1 cellular context compared by ENCODE assay signal in the genomic region with DNA sequence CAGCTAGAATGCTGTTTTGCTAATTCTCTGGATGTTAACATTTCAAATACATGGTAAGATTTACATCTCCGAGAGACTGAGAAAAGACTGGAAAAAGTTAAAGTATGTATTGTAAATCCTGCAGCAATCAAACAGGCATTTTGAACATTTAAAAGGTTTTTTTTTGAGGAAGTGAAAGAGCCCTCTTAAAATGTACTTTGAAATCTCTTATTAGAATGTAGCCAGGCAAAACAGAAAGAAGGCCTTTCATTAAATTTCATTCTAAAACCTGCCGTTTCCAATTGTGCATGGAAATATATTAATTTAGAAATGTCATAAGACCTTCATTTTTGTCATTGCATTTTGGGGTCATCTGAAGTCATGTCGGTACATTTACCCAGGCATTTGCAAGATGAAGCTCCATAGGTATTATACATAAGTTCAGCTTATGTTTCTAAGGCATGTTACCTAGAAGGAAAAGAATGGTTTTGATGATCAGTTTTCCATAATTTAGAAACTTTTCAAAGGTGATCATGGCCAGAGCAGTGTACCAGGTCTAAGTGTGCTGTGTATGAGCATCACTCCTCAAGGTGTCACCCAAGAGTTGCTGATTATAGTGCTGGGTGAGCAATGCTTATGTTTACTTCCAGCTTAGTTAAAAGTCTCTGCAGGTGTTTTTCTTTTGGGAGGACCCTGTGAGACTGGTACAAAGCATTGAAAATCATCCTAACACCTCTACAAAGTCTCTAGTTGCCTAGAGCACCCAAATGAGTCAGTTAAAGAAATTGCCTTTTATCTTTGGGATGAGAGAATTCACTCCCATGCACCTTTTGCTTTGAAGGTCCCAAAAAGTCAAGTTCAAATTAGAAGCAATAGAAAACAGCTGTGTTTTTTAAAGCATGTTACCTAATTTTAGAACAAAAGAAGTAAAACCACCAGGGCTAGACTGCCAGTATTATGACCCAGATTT.
TF ChIP-seq lines count a peak whose summit lies in the region.

No MANE protein-coding gene starts in this region.

TF ChIP-seq in GM12878, 131 proteins besides CTCF, POLR2A, EP300 and RAD21 (continued from another document and continues in another):
- TF ChIP-seq, protein P1, sequence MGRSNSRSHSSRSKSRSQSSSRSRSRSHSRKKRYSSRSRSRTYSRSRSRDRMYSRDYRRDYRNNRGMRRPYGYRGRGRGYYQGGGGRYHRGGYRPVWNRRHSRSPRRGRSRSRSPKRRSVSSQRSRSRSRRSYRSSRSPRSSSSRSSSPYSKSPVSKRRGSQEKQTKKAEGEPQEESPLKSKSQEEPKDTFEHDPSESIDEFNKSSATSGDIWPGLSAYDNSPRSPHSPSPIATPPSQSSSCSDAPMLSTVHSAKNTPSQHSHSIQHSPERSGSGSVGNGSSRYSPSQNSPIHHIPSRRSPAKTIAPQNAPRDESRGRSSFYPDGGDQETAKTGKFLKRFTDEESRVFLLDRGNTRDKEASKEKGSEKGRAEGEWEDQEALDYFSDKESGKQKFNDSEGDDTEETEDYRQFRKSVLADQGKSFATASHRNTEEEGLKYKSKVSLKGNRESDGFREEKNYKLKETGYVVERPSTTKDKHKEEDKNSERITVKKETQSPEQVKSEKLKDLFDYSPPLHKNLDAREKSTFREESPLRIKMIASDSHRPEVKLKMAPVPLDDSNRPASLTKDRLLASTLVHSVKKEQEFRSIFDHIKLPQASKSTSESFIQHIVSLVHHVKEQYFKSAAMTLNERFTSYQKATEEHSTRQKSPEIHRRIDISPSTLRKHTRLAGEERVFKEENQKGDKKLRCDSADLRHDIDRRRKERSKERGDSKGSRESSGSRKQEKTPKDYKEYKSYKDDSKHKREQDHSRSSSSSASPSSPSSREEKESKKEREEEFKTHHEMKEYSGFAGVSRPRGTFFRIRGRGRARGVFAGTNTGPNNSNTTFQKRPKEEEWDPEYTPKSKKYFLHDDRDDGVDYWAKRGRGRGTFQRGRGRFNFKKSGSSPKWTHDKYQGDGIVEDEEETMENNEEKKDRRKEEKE (IDR thresholded peaks at IDR 0.05): no peak
- no peak for TF ChIP-seq CEBPB (IDR thresholded peaks at IDR 0.05; ENCODE audit: borderline replicate concordance in 1 of 2, low read depth in 2 of 2, low read length in 2 of 2)
- no peak; the same call in 1 of the 2 replicates for TF ChIP-seq ZNF24 (IDR thresholded peaks at IDR 0.05)
- no peak for TF ChIP-seq HDAC6 (IDR thresholded peaks at IDR 0.05; ENCODE audit: unreplicated experiment)
- TF ChIP-seq IRF4 (IDR thresholded peaks at IDR 0.05; ENCODE audit: low read depth, low read length): no peak
- peak; percentile 41; the same call in 1 of the 2 replicates for TF ChIP-seq TCF7 (IDR thresholded peaks at IDR 0.05; ENCODE audit: borderline replicate concordance)
- TF ChIP-seq POLR2AphosphoS5 (IDR thresholded peaks at IDR 0.05; ENCODE audit: low read length): no peak
- TF ChIP-seq CBFB (IDR thresholded peaks at IDR 0.05; ENCODE audit: low read depth): no peak
- TF ChIP-seq NR2C1 (IDR thresholded peaks at IDR 0.05): no peak
- TF ChIP-seq, protein P2, sequence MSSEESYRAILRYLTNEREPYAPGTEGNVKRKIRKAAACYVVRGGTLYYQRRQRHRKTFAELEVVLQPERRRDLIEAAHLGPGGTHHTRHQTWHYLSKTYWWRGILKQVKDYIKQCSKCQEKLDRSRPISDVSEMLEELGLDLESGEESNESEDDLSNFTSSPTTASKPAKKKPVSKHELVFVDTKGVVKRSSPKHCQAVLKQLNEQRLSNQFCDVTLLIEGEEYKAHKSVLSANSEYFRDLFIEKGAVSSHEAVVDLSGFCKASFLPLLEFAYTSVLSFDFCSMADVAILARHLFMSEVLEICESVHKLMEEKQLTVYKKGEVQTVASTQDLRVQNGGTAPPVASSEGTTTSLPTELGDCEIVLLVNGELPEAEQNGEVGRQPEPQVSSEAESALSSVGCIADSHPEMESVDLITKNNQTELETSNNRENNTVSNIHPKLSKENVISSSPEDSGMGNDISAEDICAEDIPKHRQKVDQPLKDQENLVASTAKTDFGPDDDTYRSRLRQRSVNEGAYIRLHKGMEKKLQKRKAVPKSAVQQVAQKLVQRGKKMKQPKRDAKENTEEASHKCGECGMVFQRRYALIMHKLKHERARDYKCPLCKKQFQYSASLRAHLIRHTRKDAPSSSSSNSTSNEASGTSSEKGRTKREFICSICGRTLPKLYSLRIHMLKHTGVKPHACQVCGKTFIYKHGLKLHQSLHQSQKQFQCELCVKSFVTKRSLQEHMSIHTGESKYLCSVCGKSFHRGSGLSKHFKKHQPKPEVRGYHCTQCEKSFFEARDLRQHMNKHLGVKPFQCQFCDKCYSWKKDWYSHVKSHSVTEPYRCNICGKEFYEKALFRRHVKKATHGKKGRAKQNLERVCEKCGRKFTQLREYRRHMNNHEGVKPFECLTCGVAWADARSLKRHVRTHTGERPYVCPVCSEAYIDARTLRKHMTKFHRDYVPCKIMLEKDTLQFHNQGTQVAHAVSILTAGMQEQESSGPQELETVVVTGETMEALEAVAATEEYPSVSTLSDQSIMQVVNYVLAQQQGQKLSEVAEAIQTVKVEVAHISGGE (CRISPR knock-in tag; IDR thresholded peaks at IDR 0.05): no peak
- TF ChIP-seq, protein P3, sequence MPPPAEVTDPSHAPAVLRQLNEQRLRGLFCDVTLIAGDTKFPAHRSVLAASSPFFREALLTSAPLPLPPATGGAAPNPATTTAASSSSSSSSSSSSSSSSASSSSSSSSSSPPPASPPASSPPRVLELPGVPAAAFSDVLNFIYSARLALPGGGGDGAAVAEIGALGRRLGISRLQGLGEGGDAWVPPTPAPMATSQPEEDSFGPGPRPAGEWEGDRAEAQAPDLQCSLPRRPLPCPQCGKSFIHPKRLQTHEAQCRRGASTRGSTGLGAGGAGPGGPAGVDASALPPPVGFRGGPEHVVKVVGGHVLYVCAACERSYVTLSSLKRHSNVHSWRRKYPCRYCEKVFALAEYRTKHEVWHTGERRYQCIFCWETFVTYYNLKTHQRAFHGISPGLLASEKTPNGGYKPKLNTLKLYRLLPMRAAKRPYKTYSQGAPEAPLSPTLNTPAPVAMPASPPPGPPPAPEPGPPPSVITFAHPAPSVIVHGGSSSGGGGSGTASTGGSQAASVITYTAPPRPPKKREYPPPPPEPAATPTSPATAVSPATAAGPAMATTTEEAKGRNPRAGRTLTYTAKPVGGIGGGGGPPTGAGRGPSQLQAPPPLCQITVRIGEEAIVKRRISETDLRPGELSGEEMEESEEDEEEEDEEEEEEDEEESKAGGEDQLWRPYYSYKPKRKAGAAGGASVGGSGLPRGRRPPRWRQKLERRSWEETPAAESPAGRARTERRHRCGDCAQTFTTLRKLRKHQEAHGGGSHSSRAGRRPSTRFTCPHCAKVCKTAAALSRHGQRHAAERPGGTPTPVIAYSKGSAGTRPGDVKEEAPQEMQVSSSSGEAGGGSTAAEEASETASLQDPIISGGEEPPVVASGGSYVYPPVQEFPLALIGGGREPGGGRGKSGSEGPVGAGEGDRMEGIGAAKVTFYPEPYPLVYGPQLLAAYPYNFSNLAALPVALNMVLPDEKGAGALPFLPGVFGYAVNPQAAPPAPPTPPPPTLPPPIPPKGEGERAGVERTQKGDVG (CRISPR knock-in tag; IDR thresholded peaks at IDR 0.05): no peak
- peak; percentile 24; the same call in 1 of the 2 replicates for TF ChIP-seq MTA2 (IDR thresholded peaks at IDR 0.05; ENCODE audit: low read depth)
- TF ChIP-seq SMAD5 (IDR thresholded peaks at IDR 0.05; ENCODE audit: low read depth): no peak
- TF ChIP-seq EGR1 (IDR thresholded peaks at IDR 0.05; ENCODE audit: borderline replicate concordance in 1 of 2, low read depth in 2 of 2, low read length in 2 of 2): no peak
- no peak for TF ChIP-seq SREBF2 (IDR thresholded peaks at IDR 0.05; ENCODE audit: low read length)
- TF ChIP-seq MEF2A (IDR thresholded peaks at IDR 0.05; ENCODE audit: insufficient read depth, low read depth, low read length): no peak
- TF ChIP-seq RB1 (IDR thresholded peaks at IDR 0.05; ENCODE audit: borderline replicate concordance): no peak
- peak; percentile 89 for TF ChIP-seq SPI1 (IDR thresholded peaks at IDR 0.05; ENCODE audit: borderline replicate concordance, insufficient read depth, low read depth, low read length)
- TF ChIP-seq PAX5 (IDR thresholded peaks at IDR 0.05; ENCODE audit: borderline replicate concordance, low read depth, low read length): no peak
- no peak for TF ChIP-seq JUND (IDR thresholded peaks at IDR 0.05; ENCODE audit: low read depth, low read length)
- no peak for TF ChIP-seq STAT1 (conservative IDR thresholded peaks at IDR 0.05)
- TF ChIP-seq NFXL1 (IDR thresholded peaks at IDR 0.05; ENCODE audit: borderline replicate concordance): no peak
- TF ChIP-seq LARP7 (IDR thresholded peaks at IDR 0.05): no peak
- TF ChIP-seq FOS (IDR thresholded peaks at IDR 0.05; ENCODE audit: borderline replicate concordance, extremely low read depth, insufficient read length): no peak
- TF ChIP-seq, protein P4, sequence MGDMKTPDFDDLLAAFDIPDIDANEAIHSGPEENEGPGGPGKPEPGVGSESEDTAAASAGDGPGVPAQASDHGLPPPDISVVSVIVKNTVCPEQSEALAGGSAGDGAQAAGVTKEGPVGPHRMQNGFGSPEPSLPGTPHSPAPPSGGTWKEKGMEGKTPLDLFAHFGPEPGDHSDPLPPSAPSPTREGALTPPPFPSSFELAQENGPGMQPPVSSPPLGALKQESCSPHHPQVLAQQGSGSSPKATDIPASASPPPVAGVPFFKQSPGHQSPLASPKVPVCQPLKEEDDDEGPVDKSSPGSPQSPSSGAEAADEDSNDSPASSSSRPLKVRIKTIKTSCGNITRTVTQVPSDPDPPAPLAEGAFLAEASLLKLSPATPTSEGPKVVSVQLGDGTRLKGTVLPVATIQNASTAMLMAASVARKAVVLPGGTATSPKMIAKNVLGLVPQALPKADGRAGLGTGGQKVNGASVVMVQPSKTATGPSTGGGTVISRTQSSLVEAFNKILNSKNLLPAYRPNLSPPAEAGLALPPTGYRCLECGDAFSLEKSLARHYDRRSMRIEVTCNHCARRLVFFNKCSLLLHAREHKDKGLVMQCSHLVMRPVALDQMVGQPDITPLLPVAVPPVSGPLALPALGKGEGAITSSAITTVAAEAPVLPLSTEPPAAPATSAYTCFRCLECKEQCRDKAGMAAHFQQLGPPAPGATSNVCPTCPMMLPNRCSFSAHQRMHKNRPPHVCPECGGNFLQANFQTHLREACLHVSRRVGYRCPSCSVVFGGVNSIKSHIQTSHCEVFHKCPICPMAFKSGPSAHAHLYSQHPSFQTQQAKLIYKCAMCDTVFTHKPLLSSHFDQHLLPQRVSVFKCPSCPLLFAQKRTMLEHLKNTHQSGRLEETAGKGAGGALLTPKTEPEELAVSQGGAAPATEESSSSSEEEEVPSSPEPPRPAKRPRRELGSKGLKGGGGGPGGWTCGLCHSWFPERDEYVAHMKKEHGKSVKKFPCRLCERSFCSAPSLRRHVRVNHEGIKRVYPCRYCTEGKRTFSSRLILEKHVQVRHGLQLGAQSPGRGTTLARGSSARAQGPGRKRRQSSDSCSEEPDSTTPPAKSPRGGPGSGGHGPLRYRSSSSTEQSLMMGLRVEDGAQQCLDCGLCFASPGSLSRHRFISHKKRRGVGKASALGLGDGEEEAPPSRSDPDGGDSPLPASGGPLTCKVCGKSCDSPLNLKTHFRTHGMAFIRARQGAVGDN (IDR thresholded peaks at IDR 0.05): no peak
- TF ChIP-seq MXI1 (IDR thresholded peaks at IDR 0.05; ENCODE audit: low read depth, low read length): no peak
- TF ChIP-seq, protein P5, sequence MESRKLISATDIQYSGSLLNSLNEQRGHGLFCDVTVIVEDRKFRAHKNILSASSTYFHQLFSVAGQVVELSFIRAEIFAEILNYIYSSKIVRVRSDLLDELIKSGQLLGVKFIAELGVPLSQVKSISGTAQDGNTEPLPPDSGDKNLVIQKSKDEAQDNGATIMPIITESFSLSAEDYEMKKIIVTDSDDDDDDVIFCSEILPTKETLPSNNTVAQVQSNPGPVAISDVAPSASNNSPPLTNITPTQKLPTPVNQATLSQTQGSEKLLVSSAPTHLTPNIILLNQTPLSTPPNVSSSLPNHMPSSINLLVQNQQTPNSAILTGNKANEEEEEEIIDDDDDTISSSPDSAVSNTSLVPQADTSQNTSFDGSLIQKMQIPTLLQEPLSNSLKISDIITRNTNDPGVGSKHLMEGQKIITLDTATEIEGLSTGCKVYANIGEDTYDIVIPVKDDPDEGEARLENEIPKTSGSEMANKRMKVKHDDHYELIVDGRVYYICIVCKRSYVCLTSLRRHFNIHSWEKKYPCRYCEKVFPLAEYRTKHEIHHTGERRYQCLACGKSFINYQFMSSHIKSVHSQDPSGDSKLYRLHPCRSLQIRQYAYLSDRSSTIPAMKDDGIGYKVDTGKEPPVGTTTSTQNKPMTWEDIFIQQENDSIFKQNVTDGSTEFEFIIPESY (IDR thresholded peaks at IDR 0.05): no peak
- TF ChIP-seq IKZF1 (conservative IDR thresholded peaks at IDR 0.05): 0 out of 2 replicates have a peak, but pooled peaks have one; percentile 20
- no peak for TF ChIP-seq MTA3 (IDR thresholded peaks at IDR 0.05; ENCODE audit: borderline replicate concordance, low read length)
- no peak for TF ChIP-seq MYC (IDR thresholded peaks at IDR 0.05; ENCODE audit: insufficient read depth, insufficient read length, insufficient replicate concordance, low read length, severe bottlenecking)
- TF ChIP-seq SMC3 (IDR thresholded peaks at IDR 0.05; ENCODE audit: borderline replicate concordance, low read length): no peak
- TF ChIP-seq, protein P6, sequence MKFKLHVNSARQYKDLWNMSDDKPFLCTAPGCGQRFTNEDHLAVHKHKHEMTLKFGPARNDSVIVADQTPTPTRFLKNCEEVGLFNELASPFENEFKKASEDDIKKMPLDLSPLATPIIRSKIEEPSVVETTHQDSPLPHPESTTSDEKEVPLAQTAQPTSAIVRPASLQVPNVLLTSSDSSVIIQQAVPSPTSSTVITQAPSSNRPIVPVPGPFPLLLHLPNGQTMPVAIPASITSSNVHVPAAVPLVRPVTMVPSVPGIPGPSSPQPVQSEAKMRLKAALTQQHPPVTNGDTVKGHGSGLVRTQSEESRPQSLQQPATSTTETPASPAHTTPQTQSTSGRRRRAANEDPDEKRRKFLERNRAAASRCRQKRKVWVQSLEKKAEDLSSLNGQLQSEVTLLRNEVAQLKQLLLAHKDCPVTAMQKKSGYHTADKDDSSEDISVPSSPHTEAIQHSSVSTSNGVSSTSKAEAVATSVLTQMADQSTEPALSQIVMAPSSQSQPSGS (IDR thresholded peaks at IDR 0.05; ENCODE audit: low read length): no peak
- TF ChIP-seq HDAC2 (IDR thresholded peaks at IDR 0.05): no peak
- no peak for TF ChIP-seq SP1 (IDR thresholded peaks at IDR 0.05; ENCODE audit: low read depth, low read length)
- TF ChIP-seq, protein P7, sequence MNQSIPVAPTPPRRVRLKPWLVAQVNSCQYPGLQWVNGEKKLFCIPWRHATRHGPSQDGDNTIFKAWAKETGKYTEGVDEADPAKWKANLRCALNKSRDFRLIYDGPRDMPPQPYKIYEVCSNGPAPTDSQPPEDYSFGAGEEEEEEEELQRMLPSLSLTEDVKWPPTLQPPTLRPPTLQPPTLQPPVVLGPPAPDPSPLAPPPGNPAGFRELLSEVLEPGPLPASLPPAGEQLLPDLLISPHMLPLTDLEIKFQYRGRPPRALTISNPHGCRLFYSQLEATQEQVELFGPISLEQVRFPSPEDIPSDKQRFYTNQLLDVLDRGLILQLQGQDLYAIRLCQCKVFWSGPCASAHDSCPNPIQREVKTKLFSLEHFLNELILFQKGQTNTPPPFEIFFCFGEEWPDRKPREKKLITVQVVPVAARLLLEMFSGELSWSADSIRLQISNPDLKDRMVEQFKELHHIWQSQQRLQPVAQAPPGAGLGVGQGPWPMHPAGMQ (IDR thresholded peaks at IDR 0.05; ENCODE audit: borderline replicate concordance): no peak
- peak; percentile 34 for TF ChIP-seq MEF2B (IDR thresholded peaks at IDR 0.05; ENCODE audit: partially characterized antibody, poor library complexity, severe bottlenecking)
